ENCODE assay signal across 19 cellular contexts in the genomic region with DNA sequence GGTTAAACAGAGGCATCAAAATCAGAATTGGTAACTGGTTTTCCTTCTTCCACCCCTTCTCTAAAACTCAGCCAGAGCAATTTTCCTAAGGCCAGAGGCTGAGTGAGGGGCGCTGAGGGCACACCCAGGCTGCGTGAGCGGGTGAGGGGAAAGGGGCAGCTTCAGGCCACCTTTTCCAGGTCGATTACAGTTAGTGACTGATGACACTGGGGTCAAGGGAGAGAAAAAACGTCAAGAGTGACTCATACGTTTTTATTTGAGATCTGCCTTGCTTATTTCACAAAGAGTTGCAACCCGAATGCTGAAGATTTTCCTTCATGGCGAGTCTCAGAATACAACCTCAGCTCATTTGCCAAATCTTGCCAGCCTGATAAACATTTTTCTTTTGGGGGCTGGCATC. TPM values are rescaled to one million over a fixed set of nuclear protein-coding genes. Genes with fewer than 3 reads are reported as not detected.
A peak's percentile ranks its signal among the peaks of the same experiment; 100 is the strongest.
DNase-seq lines count a peak whose midpoint lies in the region; ATAC-seq, FAIRE-seq and TF ChIP-seq lines count a peak whose summit lies in the region.
"Had no signal": no experiment of that assay in that cellular context is flagged by ENCODE, and none has a peak within 500 bp of the region (broad histone marks: within the 10 kb centered on the region; RNA-seq: fewer than 3 reads in every experiment).

No MANE protein-coding gene starts in this region.

- peak overlapping the region; percentile 46; the same call in 1 of the 2 replicates for H3K27ac ChIP-seq in WERI-Rb-1
- H3K27ac ChIP-seq: KMS-11, neutrophil had no signal

- no peak overlapping the region for H3K4me3 ChIP-seq in WERI-Rb-1 (ENCODE audit: low read depth, low read length)
- no peak overlapping the region for H3K4me3 ChIP-seq in iPS-15b (ENCODE audit: low read depth, low read length)
- H3K4me3 ChIP-seq: heart left ventricle had no signal

- ATAC-seq in Right ventricle myocardium inferior (no peak), HG02938 (IDR thresholded peaks at IDR 0.05; ENCODE audit: unreplicated experiment) (no peak)

- TF ChIP-seq POLR2A in H54 (IDR thresholded peaks at IDR 0.05; ENCODE audit: low read depth, low read length) = no peak

- intact Hi-C loops in Right ventricle myocardium inferior (cut with DNase I) = no loop called here

- H3K27me3 ChIP-seq in WERI-Rb-1 (ENCODE audit: insufficient read depth, low read depth, severe bottlenecking) (no peaks in the 10 kb centered on the region), iPS-15b (ENCODE audit: control insufficient read depth, insufficient read depth, low read length) (no peaks in the 10 kb centered on the region)
- H3K27me3 ChIP-seq: heart left ventricle, neutrophil had no signal

- TF ChIP-seq CTCF in WERI-Rb-1 (IDR thresholded peaks at IDR 0.05; ENCODE audit: low read depth, low read length) = no peak

- peak overlapping the region; percentile 17 for H3K9ac ChIP-seq in iPS-15b (ENCODE audit: low read depth, low read length)
- H3K9ac ChIP-seq: KMS-11 had no signal

- H3K36me3 ChIP-seq in WERI-Rb-1 (no peaks in the 10 kb centered on the region), iPS-15b (ENCODE audit: control insufficient read depth, insufficient read depth, low read length) (no peaks in the 10 kb centered on the region)
- H3K36me3 ChIP-seq: heart left ventricle, neutrophil had no signal

- H3K9me3 ChIP-seq in WERI-Rb-1 (ENCODE audit: severe bottlenecking) = no peaks in the 10 kb centered on the region
- no peaks in the 10 kb centered on the region for H3K9me3 ChIP-seq in iPS-15b (ENCODE audit: control insufficient read depth, insufficient read depth, low read length)
- H3K9me3 ChIP-seq: heart left ventricle, neutrophil had no signal

- DNase-seq in H54 (ENCODE audit: insufficient read length, low spot score) (no peak), WERI-Rb-1 (no peak), renal cortical epithelial cell (ENCODE audit: low read depth) (peak; percentile 12), Right ventricle myocardium inferior (ENCODE audit: missing footprints) (no peak), NCI-H774 (lab: John Stamatoyannopoulos, UW) (no peak), urothelium cell line (ENCODE audit: low spot score) (no peak)
- DNase-seq: activated CD4-positive, alpha-beta T cell treated with anti-CD3 and anti-CD28 coated beads for 48 hours; DMS153; GDM1; heart left ventricle; NCI-H1092 treated with DMSO at 0.1 percent for 48 hours; NCI-H524; right cardiac atrium; RPMI8226 had no signal

- peaks cover 8% of the 10 kb centered on the region for H3K4me1 ChIP-seq in iPS-15b (ENCODE audit: control insufficient read depth, insufficient read depth, low read length)

- FAIRE-seq in H54 (lab: Jason Lieb, UNC) (peak; percentile 6), urothelium cell line (lab: Jason Lieb, UNC) (no peak)
- FAIRE-seq: TTC549 had no signal

RNA-seq across cellular contexts. Expression of a gene that starts 46.7 kb away (rescaled TPM):
- 20.4 and 62.5 TPM in 2 replicates for total RNA-seq in renal cortical epithelial cell
- total RNA-seq in Right ventricle myocardium inferior = 41.8 TPM
